14 cellular contexts compared by ENCODE assay signal in the genomic region with DNA sequence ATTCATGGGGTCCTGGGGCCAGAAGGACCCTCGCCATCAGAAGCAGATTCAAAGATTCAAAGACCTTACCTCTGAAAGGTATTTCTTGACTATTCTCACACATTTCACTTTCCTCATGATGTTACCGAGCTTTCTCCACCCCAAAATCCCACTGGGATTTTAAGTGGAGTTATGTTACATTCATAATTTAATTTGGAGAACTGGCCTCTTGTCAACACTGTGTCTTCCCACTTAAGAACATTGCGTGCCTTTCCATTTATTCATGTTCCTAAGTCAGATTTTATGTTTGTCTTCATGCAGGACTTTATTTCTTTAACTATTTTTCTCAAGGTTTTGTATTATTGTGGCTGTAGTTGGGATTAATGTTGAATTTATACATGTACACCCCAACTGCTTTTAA.
"Had no signal": no experiment of that assay in that cellular context is flagged by ENCODE, and none has a peak within 500 bp of the region (broad histone marks: within the 10 kb centered on the region; RNA-seq: fewer than 3 reads in every experiment).

No MANE protein-coding gene starts in this region.

- H3K27ac ChIP-seq: brain microvascular endothelial cell, psoas muscle, thoracic aorta had no signal

- H3K4me3 ChIP-seq: esophagus muscularis mucosa, psoas muscle, sigmoid colon, thoracic aorta had no signal

- H3K9me3 ChIP-seq: thoracic aorta had no signal

- H3K27me3 ChIP-seq: brain microvascular endothelial cell, esophagus muscularis mucosa, sigmoid colon had no signal

- DNase-seq: amygdala; brain microvascular endothelial cell; mammary epithelial cell; natural killer cell; occipital lobe; psoas muscle; sigmoid colon; stimulated activated CD4-positive, alpha-beta T cell treated with anti-CD3 and anti-CD28 coated beads, Interleukin-15, amount 100 ng/mL, for 24 hours; stimulated activated CD4-positive, alpha-beta T cell treated with anti-CD3 and anti-CD28 coated beads, Interleukin-4, amount 100 ng/mL, for 4 hours; stimulated activated naive CD8-positive, alpha-beta T cell treated with anti-CD3 and anti-CD28 coated beads, Interleukin-15, amount 100 ng/mL, for 72 hours had no signal

- H3K4me1 ChIP-seq: psoas muscle, sigmoid colon had no signal

- ATAC-seq: activated CD4-positive, CD25-positive, alpha-beta regulatory T cell treated with anti-CD3 and anti-CD28 coated beads, Interleukin-2, amount 50 U/mL, for 24 hours; activated naive CD4-positive, alpha-beta T cell treated with anti-CD3 and anti-CD28 coated beads, Interleukin-2, amount 50 U/mL, for 72 hours; stimulated activated naive CD8-positive, alpha-beta T cell treated with anti-CD3 and anti-CD28 coated beads, Interleukin-15, amount 100 ng/mL, for 72 hours had no signal

- H3K36me3 ChIP-seq: brain microvascular endothelial cell, thoracic aorta had no signal
